32 cellular contexts compared by ENCODE assay signal in genomic region chr13:112918746-112919145, GRCh38. TPM values are rescaled to one million over a fixed set of nuclear protein-coding genes. Genes with fewer than 3 reads are reported as not detected.
"Had no signal": no experiment of that assay in that cellular context is flagged by ENCODE, and none has a peak within 500 bp of the region (broad histone marks: within the 10 kb centered on the region; RNA-seq: fewer than 3 reads in every experiment).

No MANE protein-coding gene starts in this region.

- H3K4me1 ChIP-seq: adrenal gland, body of pancreas, breast epithelium had no signal

- H3K9me3 ChIP-seq: adrenal gland, body of pancreas, breast epithelium had no signal

- H3K36me3 ChIP-seq: adrenal gland, brain microvascular endothelial cell, breast epithelium had no signal

- H3K27me3 ChIP-seq: body of pancreas, breast epithelium had no signal

- H3K27ac ChIP-seq: adrenal gland, body of pancreas, brain microvascular endothelial cell, breast epithelium, VCaP had no signal

- DNase-seq: activated B cell treated with CpG ODN at 0.5 μM for 24 hours; activated CD4-positive, alpha-beta memory T cell treated with anti-CD3 and anti-CD28 coated beads for 36 hours; activated CD4-positive, alpha-beta T cell treated with anti-CD3 and anti-CD28 coated beads for 4 hours; activated CD4-positive, alpha-beta T cell treated with anti-CD3 and anti-CD28 coated beads, Interleukin-2, amount 10 ng/mL, durations not matched to agents 24 days and 14 days; activated CD4-positive, alpha-beta T cell treated with anti-CD3 and anti-CD28 coated beads, Interleukin-2, amount 50 U/mL, for 1 hour; activated CD4-positive, alpha-beta T cell treated with anti-CD3 and anti-CD28 coated beads, Interleukin-2, amount 50 U/mL, for 4 hours; activated CD8-positive, alpha-beta memory T cell treated with anti-CD3 and anti-CD28 coated beads, Interleukin-2, amount 50 U/mL, for 4 hours; activated CD8-positive, alpha-beta T cell treated with anti-CD3 and anti-CD28 coated beads for 36 hours; activated effector memory CD4-positive, alpha-beta T cell treated with anti-CD3 and anti-CD28 coated beads, Interleukin-2, amount 50 U/mL, for 16 hours; activated gamma-delta T cell treated with Interleukin-2 at 50 U/mL for 16 hours; activated naive CD4-positive, alpha-beta T cell; activated naive CD4-positive, alpha-beta T cell treated with anti-CD3 and anti-CD28 coated beads for 36 hours; activated naive CD4-positive, alpha-beta T cell treated with anti-CD3 and anti-CD28 coated beads, Interleukin-2, amount 50 U/mL, for 16 hours; activated naive CD8-positive, alpha-beta T cell treated with anti-CD3 and anti-CD28 coated beads for 36 hours; activated T-cell treated with anti-CD3 and anti-CD28 coated beads for 4 hours; activated T-cell treated with anti-CD3 and anti-CD28 coated beads, Interleukin-2, amount 50 U/mL, for 1 hour; activated T-cell treated with anti-CD3 and anti-CD28 coated beads, Interleukin-2, amount 50 U/mL, for 4 hours; activated T-cell treated with anti-CD3 and anti-CD28 coated beads, Interleukin-2, amount 50 U/mL, for 72 hours; adrenal gland; amniotic stem cell; aorta; body of pancreas; brain microvascular endothelial cell; central memory CD4-positive, alpha-beta T cell; T-helper 1 cell; T-helper 2 cell; T-helper 9 cell had no signal

- ATAC-seq: activated CD8-positive, alpha-beta T cell treated with anti-CD3 and anti-CD28 coated beads for 36 hours; activated naive CD4-positive, alpha-beta T cell treated with anti-CD3 and anti-CD28 coated beads, Interleukin-2, amount 50 U/mL, for 72 hours; activated T-cell treated with anti-CD3 and anti-CD28 coated beads, Interleukin-2, amount 50 U/mL, for 4 hours; activated T-cell treated with anti-CD3 and anti-CD28 coated beads, Interleukin-2, amount 50 U/mL, for 72 hours; activated T-helper 17 cell treated with anti-CD3 and anti-CD28 coated beads, Interleukin-2, amount 50 U/mL, for 72 hours; body of pancreas had no signal

- H3K4me3 ChIP-seq: adrenal gland, body of pancreas, breast epithelium had no signal

RNA-seq across cellular contexts. Expression of gene MCF2L, which starts 50.3 kb away (rescaled TPM):
- total RNA-seq: activated T-helper 1 cell treated with anti-CD3 and anti-CD28 coated beads, Interleukin-12 subunit alpha, Interleukin-12 subunit beta, Interleukin-2, Interleukin-4 antibody, amounts not matched to agents 30 ng/mL and 10 ng/mL and 1 ng/mL, durations not matched to agents 14 hours and 24 hours and 36 hours had no signal
